8 cellular contexts compared by ENCODE assay signal in the genomic region with DNA sequence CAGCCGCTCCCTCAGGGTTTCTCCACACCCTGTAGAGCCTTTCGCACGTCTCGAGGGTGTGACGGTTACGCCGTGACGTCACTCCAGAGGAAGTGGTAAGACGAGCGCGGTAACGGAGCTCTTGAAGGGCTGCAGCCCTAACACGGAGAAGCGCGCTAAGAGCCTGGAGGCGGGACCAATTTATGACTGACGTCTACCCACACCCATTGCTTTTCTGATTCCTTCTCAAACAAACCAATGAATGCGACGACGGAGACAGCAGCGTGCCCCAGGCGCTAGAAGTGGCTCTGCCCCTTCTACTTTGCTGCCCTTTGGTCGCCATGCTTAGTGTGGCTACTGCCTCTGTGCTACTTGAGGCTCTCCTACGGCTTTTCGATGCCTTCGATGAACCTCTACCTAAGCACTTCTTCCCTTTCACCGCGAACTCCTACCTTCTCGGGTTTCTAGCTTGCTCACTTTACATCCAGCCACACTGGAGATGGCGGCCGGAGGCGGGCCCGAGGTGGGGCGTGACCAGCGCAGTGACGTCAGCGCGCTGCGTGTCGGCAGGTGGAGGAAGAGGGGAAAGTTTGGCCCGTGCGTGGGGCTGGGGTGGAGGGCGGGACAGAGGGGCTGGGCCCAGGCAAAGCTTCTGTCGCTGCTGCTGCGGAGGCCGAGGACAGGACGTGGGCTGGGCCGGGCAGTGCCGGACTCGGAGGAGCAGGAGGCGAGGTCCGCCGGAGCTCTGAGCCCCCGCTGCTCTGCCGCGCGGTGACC. TPM values are rescaled to one million over a fixed set of nuclear protein-coding genes. Genes with fewer than 3 reads are reported as not detected.
A peak's percentile ranks its signal among the peaks of the same experiment; 100 is the strongest.
DNase-seq lines count a peak whose midpoint lies in the region; ATAC-seq and FAIRE-seq lines count a peak whose summit lies in the region.

Gene OXSR1 (plus strand): TSS at position 572 of the 756 bp plus-strand sequence. CDS start 340 bp downstream, outside the sequence.

- no peaks in the 10 kb centered on the region for H3K27me3 Mint-ChIP-seq in activated T-cell treated with anti-CD3 and anti-CD28 coated beads, Interleukin-2, amount 50 U/mL, for 72 hours (ENCODE audit: low read depth)

- no peaks in the 10 kb centered on the region for H3K36me3 ChIP-seq in KOPT-K1 (ENCODE audit: insufficient read depth, low read length)
- H3K36me3 ChIP-seq in muscle layer of colon (ENCODE audit: insufficient read depth, low read length): no peaks in the 10 kb centered on the region

- peak; percentile 89 for ATAC-seq in GM21737 (IDR thresholded peaks at IDR 0.05; ENCODE audit: unreplicated experiment)
- ATAC-seq in activated T-cell treated with anti-CD3 and anti-CD28 coated beads, Interleukin-2, amount 50 U/mL, for 72 hours (replicated peaks in 1 of 2): peak; percentile 89 to 90
- peak; percentile 96 for ATAC-seq in esophagus mucosa

- H3K9ac ChIP-seq in muscle layer of colon (ENCODE audit: low read length): peak within 1 kb of the TSS; percentile 87

- FAIRE-seq in RCC 7860 (lab: Jason Lieb, UNC): peak; percentile 85

- peak within 1 kb of the TSS; percentile 99 for H3K27ac ChIP-seq in KOPT-K1 (ENCODE audit: low read depth, low read length, poor library complexity, severe bottlenecking)
- peak within 1 kb of the TSS; percentile 96 for H3K27ac ChIP-seq in muscle layer of colon (ENCODE audit: low read depth, low read length)

- peaks cover 10% of the 10 kb centered on the region for H3K4me1 ChIP-seq in muscle layer of colon (ENCODE audit: insufficient read depth, low read length)

- H3K4me3 Mint-ChIP-seq in activated T-cell treated with anti-CD3 and anti-CD28 coated beads, Interleukin-2, amount 50 U/mL, for 72 hours: peak within 1 kb of the TSS; percentile 93 to 99

- peak within 1 kb of the TSS; percentile 83 to 95 for H3K4me3 ChIP-seq in muscle layer of colon (ENCODE audit: low read depth in 1 of 2, low read length in 2 of 2)

- H3K9me3 ChIP-seq in KOPT-K1 (ENCODE audit: insufficient read depth, low read length, poor library complexity, severe bottlenecking) (no peaks in the 10 kb centered on the region), muscle layer of colon (ENCODE audit: low read length) (no peaks in the 10 kb centered on the region)

- peaks cover 48% of the 10 kb centered on the region for H3K4me1 Mint-ChIP-seq in activated T-cell treated with anti-CD3 and anti-CD28 coated beads, Interleukin-2, amount 50 U/mL, for 72 hours (ENCODE audit: low read depth)

- H3K9me3 Mint-ChIP-seq in activated T-cell treated with anti-CD3 and anti-CD28 coated beads, Interleukin-2, amount 50 U/mL, for 72 hours: no peaks in the 10 kb centered on the region

- H3K36me3 Mint-ChIP-seq in activated T-cell treated with anti-CD3 and anti-CD28 coated beads, Interleukin-2, amount 50 U/mL, for 72 hours (ENCODE audit: insufficient read depth in 2 of 2): peaks cover 3 to 5% of the 10 kb centered on the region in 2 donors

- H3K27me3 ChIP-seq in muscle layer of colon (ENCODE audit: control insufficient read depth in 1 of 2, insufficient read depth in 2 of 2, low read length in 2 of 2): no peaks in the 10 kb centered on the region

- H3K27ac Mint-ChIP-seq in activated T-cell treated with anti-CD3 and anti-CD28 coated beads, Interleukin-2, amount 50 U/mL, for 72 hours: peak within 1 kb of the TSS; percentile 95

- peak; percentile 85 for DNase-seq in DMS53 treated with DMSO at 0.1 percent for 48 hours (lab: John Stamatoyannopoulos, UW; ENCODE audit: unreplicated experiment)
- peak; percentile 98 for DNase-seq in RCC 7860 (ENCODE audit: low spot score)
- peak; percentile 97 for DNase-seq in activated T-cell treated with anti-CD3 and anti-CD28 coated beads, Interleukin-2, amount 50 U/mL, for 72 hours
- peak; percentile 93 for DNase-seq in stimulated activated CD8-positive, alpha-beta memory T cell treated with anti-CD3 and anti-CD28 coated beads, Interleukin-7, amount 100 ng/mL, for 24 hours (ENCODE audit: low read depth)

RNA-seq across cellular contexts. Expression of gene OXSR1, which starts in this region (rescaled TPM):
- total RNA-seq in activated T-cell treated with anti-CD3 and anti-CD28 coated beads, Interleukin-2, amount 50 U/mL, for 72 hours: 10 to 100 TPM; 46.3 to 51.8 TPM
- 39.6 TPM for total RNA-seq in esophagus mucosa

Comparison
In these comparisons a context has a peak if more than half of its experiments do, and no peak if none do; other contexts are left out.
1. Peak in every context shown above with its lines: DNase-seq, ATAC-seq, H3K4me3 ChIP-seq and H3K27ac ChIP-seq.